Comparison of ENCODE assay signal across 1 cellular context in genomic region chr3:127597020-127597771, GRCh38.
TF ChIP-seq lines count a peak whose summit lies in the region.

No MANE protein-coding gene starts in this region.

TF ChIP-seq in K562, 482 proteins besides CTCF, POLR2A, EP300 and RAD21:
- TF ChIP-seq E2F8 (IDR thresholded peaks at IDR 0.05; ENCODE audit: low read depth, partially characterized antibody) (no peak), ZNF592 (IDR thresholded peaks at IDR 0.05) (peak; percentile 66), SREBF1 (IDR thresholded peaks at IDR 0.05; ENCODE audit: borderline replicate concordance, low read depth, low read length) (no peak), ETV5 (CRISPR knock-in tag; IDR thresholded peaks at IDR 0.05; ENCODE audit: low read depth) (0 out of 2 replicates have a peak, but pooled peaks have one; percentile 20), ARHGAP35 (IDR thresholded peaks at IDR 0.05; ENCODE audit: partially characterized antibody) (no peak), L3MBTL2 (IDR thresholded peaks at IDR 0.05) (peak; percentile 19; the same call in 1 of the 2 replicates), ZNF740 (CRISPR knock-in tag; IDR thresholded peaks at IDR 0.05) (no peak), ZNF740 (tag; IDR thresholded peaks at IDR 0.05) (no peak), NR2C1 (IDR thresholded peaks at IDR 0.05) (peak; percentile 55), NR2C1 (tag; IDR thresholded peaks at IDR 0.05) (peak; percentile 43), ETV1 (tag; conservative IDR thresholded peaks at IDR 0.05; ENCODE audit: low read depth) (0 out of 2 replicates have a peak, but pooled peaks have one; percentile 23), FOXM1 (IDR thresholded peaks at IDR 0.05; ENCODE audit: low read depth) (no peak), FOXM1 (CRISPR knock-in tag; IDR thresholded peaks at IDR 0.05; ENCODE audit: low read depth) (0 out of 2 replicates have a peak, but pooled peaks have one; percentile 8), ARID1B (IDR thresholded peaks at IDR 0.05) (no peak), PTRF (tag; IDR thresholded peaks at IDR 0.05) (no peak), E2F6 (IDR thresholded peaks at IDR 0.05; ENCODE audit: borderline replicate concordance in 1 of 2, extremely low read depth in 1 of 2, insufficient read depth in 1 of 2, insufficient read length in 1 of 2, low read depth in 1 of 2, low read length in 1 of 2, poor library complexity in 1 of 2, severe bottlenecking in 1 of 2) (peak in 1 of 2 experiments; percentile 25), TSHZ1 (CRISPR knock-in tag; IDR thresholded peaks at IDR 0.05) (no peak)
